8 cellular contexts compared by ENCODE assay signal in genomic region chr5:159772698-159773061, GRCh38.
A peak's percentile ranks its signal among the peaks of the same experiment; 100 is the strongest.
DNase-seq lines count a peak whose midpoint lies in the region; ATAC-seq, FAIRE-seq and TF ChIP-seq lines count a peak whose summit lies in the region.

No MANE protein-coding gene starts in this region.

- H3K4me3 ChIP-seq in NT2/D1 (ENCODE audit: insufficient read length, low read depth) (no peak overlapping the region), endodermal cell (ENCODE audit: low read length) (peak overlapping the region; percentile 66), trophoblast cell (ENCODE audit: low read depth, low read length) (no peak overlapping the region)

- DNase-seq in Calu3 (no peak), NT2/D1 (ENCODE audit: low read depth, low spot score) (no peak), endodermal cell (no peak), trophoblast cell (no peak), kidney glomerular epithelial cell (lab: John Stamatoyannopoulos, UW) (no peak), H54 (ENCODE audit: insufficient read length, low spot score) (no peak), occipital lobe (lab: John Stamatoyannopoulos, UW) (no peak)

- 81 to 95% methylated on average over 3 to 6 of the region's 6 CpGs for WGBS in endodermal cell (ENCODE audit: insufficient coverage in 1 of 2, insufficient read length in 1 of 2), 2 experiments
- WGBS in trophoblast cell (ENCODE audit: extremely low coverage, insufficient coverage, insufficient read length), result 100% methylated on average over 2 of the region's 6 CpGs

- intact Hi-C loops in Calu3 (cut with micrococcal nuclease; ENCODE audit: unreplicated experiment), result loop anchor here (2.0 to 10.0 kb wide), 3 partner anchors 138 to 258 kb away; no protein-coding TSS in a partner anchor

- peaks cover 6% of the 10 kb centered on the region for H3K36me3 Mint-ChIP-seq in Calu3 (ENCODE audit: insufficient read depth, unreplicated experiment)
- no peaks in the 10 kb centered on the region for H3K36me3 Mint-ChIP-seq in endodermal cell (ENCODE audit: low read depth)

- no peak overlapping the region for H3K18ac ChIP-seq in trophoblast cell (ENCODE audit: low read length)

- peak overlapping the region; percentile 67 for H3K27ac Mint-ChIP-seq in Calu3 (ENCODE audit: unreplicated experiment)
- no peak overlapping the region for H3K27ac Mint-ChIP-seq in endodermal cell

- H4K91ac ChIP-seq in trophoblast cell (ENCODE audit: low read depth, low read length), result peak overlapping the region; percentile 9

- H3K9ac ChIP-seq in NT2/D1 (ENCODE audit: insufficient read length, low read depth), result peak overlapping the region; percentile 50
- H3K9ac ChIP-seq in endodermal cell (ENCODE audit: extremely low read depth, low read length, poor library complexity, severe bottlenecking), result no peak overlapping the region
- H3K9ac ChIP-seq in trophoblast cell (ENCODE audit: low read length), result no peak overlapping the region

- H3K4me1 Mint-ChIP-seq in Calu3 (ENCODE audit: low read depth, unreplicated experiment) (peaks cover 17% of the 10 kb centered on the region), endodermal cell (peaks cover 5% of the 10 kb centered on the region)

- no peak for ATAC-seq in HG02852 (IDR thresholded peaks at IDR 0.05; ENCODE audit: unreplicated experiment)

- H3K9me3 Mint-ChIP-seq in Calu3 (ENCODE audit: low read depth, unreplicated experiment) (no peaks in the 10 kb centered on the region), endodermal cell (no peaks in the 10 kb centered on the region)

- H2BK5ac ChIP-seq in trophoblast cell (ENCODE audit: low read depth, low read length, poor library complexity), result no peak overlapping the region

- H3K9me3 ChIP-seq in NT2/D1 (ENCODE audit: insufficient read depth, low read length), result no peaks in the 10 kb centered on the region
- H3K9me3 ChIP-seq in endodermal cell (ENCODE audit: control insufficient read depth, low read length), result no peaks in the 10 kb centered on the region
- peaks cover 2% of the 10 kb centered on the region for H3K9me3 ChIP-seq in trophoblast cell (ENCODE audit: insufficient read depth, low read depth, low read length)

- H3K4me1 ChIP-seq in NT2/D1 (ENCODE audit: insufficient read depth, insufficient read length) (peaks cover 4% of the 10 kb centered on the region), endodermal cell (ENCODE audit: control insufficient read depth, insufficient read depth, low read length) (no peaks in the 10 kb centered on the region), trophoblast cell (ENCODE audit: control insufficient read depth in 1 of 2, insufficient read depth in 2 of 2, low read length in 2 of 2) (peaks cover 6 to 15% of the 10 kb centered on the region in 2 experiments)

- H3K79me1 ChIP-seq in trophoblast cell (ENCODE audit: low read length), result peaks cover 3% of the 10 kb centered on the region

- H2BK120ac ChIP-seq in trophoblast cell (ENCODE audit: insufficient read depth, low read length, poor library complexity), result no peak overlapping the region

- H3K27me3 Mint-ChIP-seq in Calu3 (ENCODE audit: unreplicated experiment) (peaks cover 9% of the 10 kb centered on the region), endodermal cell (ENCODE audit: insufficient read depth) (peaks cover 26% of the 10 kb centered on the region)

- no peak for TF ChIP-seq CTCF in Calu3 (IDR thresholded peaks at IDR 0.05; ENCODE audit: unreplicated experiment)
- no peak for TF ChIP-seq CTCF in endodermal cell (conservative IDR thresholded peaks at IDR 0.05)

- H3K36me3 ChIP-seq in NT2/D1 (ENCODE audit: insufficient read depth, insufficient read length, low read length), result no peaks in the 10 kb centered on the region
- H3K36me3 ChIP-seq in endodermal cell (ENCODE audit: control insufficient read depth, insufficient read depth, low read length), result no peaks in the 10 kb centered on the region
- no peaks in the 10 kb centered on the region for H3K36me3 ChIP-seq in trophoblast cell (ENCODE audit: control insufficient read depth in 1 of 2, insufficient read depth in 2 of 2, low read length in 2 of 2)

- H2BK12ac ChIP-seq in trophoblast cell (ENCODE audit: low read length), result no peak overlapping the region

- H4K12ac ChIP-seq in trophoblast cell (ENCODE audit: low read depth, low read length), result no peak overlapping the region

- BruUV-seq in Calu3 (replicated peaks; lab: Mats Ljungman, UMichigan), result no TSS peak

- H3K79me2 ChIP-seq in trophoblast cell (ENCODE audit: control insufficient read depth, insufficient read depth, low read length, poor library complexity), result no peaks in the 10 kb centered on the region

- no peak overlapping the region for H3K4ac ChIP-seq in trophoblast cell (ENCODE audit: low read depth, low read length)

- no peak for FAIRE-seq in H54 (lab: Jason Lieb, UNC)

- CTCF ChIA-PET in Calu3 (lab: Charles Lee), result interaction anchor here (0.9 to 1.1 kb wide), 2 partner anchors 140 to 215 kb away, joined by 3 to 4 read pairs; no protein-coding TSS in a partner anchor

- no peak overlapping the region for H3K14ac ChIP-seq in trophoblast cell (ENCODE audit: low read length)

- H4K8ac ChIP-seq in trophoblast cell (ENCODE audit: low read depth, low read length), result no peak overlapping the region

- TF ChIP-seq POLR2A in H54 (IDR thresholded peaks at IDR 0.05; ENCODE audit: low read depth, low read length), result no peak

- H3K27me3 ChIP-seq in NT2/D1 (ENCODE audit: insufficient read depth, insufficient read length) (peaks cover 16% of the 10 kb centered on the region), endodermal cell (ENCODE audit: control insufficient read depth, insufficient read depth, low read length, poor library complexity, severe bottlenecking) (peaks cover 20% of the 10 kb centered on the region), trophoblast cell (ENCODE audit: insufficient read depth, low read length) (no peaks in the 10 kb centered on the region)

- H3K4me3 Mint-ChIP-seq in Calu3 (ENCODE audit: low read depth, unreplicated experiment), result peak overlapping the region; percentile 64
- peak overlapping the region; percentile 51 for H3K4me3 Mint-ChIP-seq in endodermal cell

- H3K4me2 ChIP-seq in trophoblast cell (ENCODE audit: low read length), result peak overlapping the region; percentile 69

- no peak overlapping the region for H2AFZ ChIP-seq in trophoblast cell (ENCODE audit: insufficient read depth, low read length, poor library complexity)

- no peak overlapping the region for H2AK5ac ChIP-seq in trophoblast cell (ENCODE audit: low read length)

- H3K27ac ChIP-seq in endodermal cell (ENCODE audit: low read depth, low read length) (no peak overlapping the region), trophoblast cell (ENCODE audit: low read depth, low read length) (peak overlapping the region; percentile 14)

- no peak overlapping the region for H3K23ac ChIP-seq in trophoblast cell (ENCODE audit: low read length)
